In genomic region chr12:3365416-3366385, GRCh38 we compare ENCODE assay signal across 8 cellular contexts.
DNase-seq lines count a peak whose midpoint lies in the region; ATAC-seq, FAIRE-seq and TF ChIP-seq lines count a peak whose summit lies in the region.

No MANE protein-coding gene starts in this region.

- ATAC-seq in GM18867 (IDR thresholded peaks at IDR 0.05; ENCODE audit: unreplicated experiment): no peak

- FAIRE-seq in D721Med (lab: Jason Lieb, UNC): no peak

- H2AFZ ChIP-seq in neuronal stem cell (ENCODE audit: low read length): peak overlapping the region; percentile 94

- no peak overlapping the region for H3K4ac ChIP-seq in neuronal stem cell (ENCODE audit: low read length)

- H3K18ac ChIP-seq in neuronal stem cell (ENCODE audit: low read length): peak overlapping the region; percentile 77

- no CpG with 5 or more reads among the region's 84 CpGs for WGBS in neuronal stem cell (ENCODE audit: extremely low coverage in 2 of 2, insufficient read length in 2 of 2, insufficient replicate concordance in 1 of 2), 2 donors

- peaks cover 0 to 5% of the 10 kb centered on the region in 2 donors for H3K9me3 ChIP-seq in neuronal stem cell (replicated peaks in 1 of 2; ENCODE audit: control insufficient read depth in 2 of 2, insufficient read depth in 1 of 2, low read depth in 1 of 2, low read length in 2 of 2)

- H2BK12ac ChIP-seq in neuronal stem cell (ENCODE audit: low read length): no peak overlapping the region

- H3K27me3 ChIP-seq in neuronal stem cell (ENCODE audit: control insufficient read depth in 3 of 3, insufficient read depth in 3 of 3, low read depth in 1 of 3, low read length in 3 of 3): peaks cover 0 to 78% (median 30%) of the 10 kb centered on the region in 3 experiments

- no peaks in the 10 kb centered on the region for H3K36me3 ChIP-seq in neuronal stem cell (replicated peaks in 1 of 2; ENCODE audit: control insufficient read depth in 2 of 2, insufficient read depth in 2 of 2, low read length in 2 of 2)

- H2BK120ac ChIP-seq in neuronal stem cell (ENCODE audit: low read depth, low read length): no peak overlapping the region

- H2AK5ac ChIP-seq in neuronal stem cell (ENCODE audit: low read depth, low read length): peak overlapping the region; percentile 5

- H2BK15ac ChIP-seq in neuronal stem cell (ENCODE audit: low read length): no peak overlapping the region

- peak overlapping the region; percentile 88 for H3K4me2 ChIP-seq in neuronal stem cell (ENCODE audit: insufficient read depth, low read length, poor library complexity, severe bottlenecking)

- no peaks in the 10 kb centered on the region for H3K79me1 ChIP-seq in neuronal stem cell (ENCODE audit: low read depth, low read length)

- H2BK5ac ChIP-seq in neuronal stem cell (ENCODE audit: low read length): no peak overlapping the region

- DNase-seq in D721Med (ENCODE audit: insufficient read length, low spot score): peak; percentile 52
- peak; percentile 43 for DNase-seq in NCI-H2171 (lab: John Stamatoyannopoulos, UW)
- peak; percentile 3 to 15 for DNase-seq in foreskin fibroblast
- DNase-seq in neuronal stem cell (ENCODE audit: low spot score): peak; percentile 39
- no peak for DNase-seq in activated CD4-positive, alpha-beta T cell treated with anti-CD3 and anti-CD28 coated beads for 48 hours
- DNase-seq in COLO829 (ENCODE audit: low spot score): no peak
- no peak for DNase-seq in Ammon's horn (ENCODE audit: low spot score)

- no peak for TF ChIP-seq CTCF in D721Med (IDR thresholded peaks at IDR 0.05; ENCODE audit: insufficient read depth, missing control alignments)
- no peak for TF ChIP-seq CTCF in foreskin fibroblast (IDR thresholded peaks at IDR 0.05; ENCODE audit: low read depth, low read length)

- peak overlapping the region; percentile 57 for H3K14ac ChIP-seq in neuronal stem cell (ENCODE audit: low read length)

- H3K4me3 ChIP-seq in foreskin fibroblast (ENCODE audit: low read depth in 1 of 2, low read length in 2 of 2): no peak overlapping the region
- H3K4me3 ChIP-seq in neuronal stem cell (ENCODE audit: low read length in 2 of 2): peak overlapping the region; percentile 30 to 82

- no peak overlapping the region for H3K27ac ChIP-seq in neuronal stem cell (replicated peaks; ENCODE audit: low read length)

- no peak overlapping the region for H3K23ac ChIP-seq in neuronal stem cell (ENCODE audit: low read depth, low read length, poor library complexity)

- peak overlapping the region; percentile 26 for H3K9ac ChIP-seq in neuronal stem cell (ENCODE audit: low read depth, low read length, poor library complexity)

- H3K4me1 ChIP-seq in neuronal stem cell (ENCODE audit: control insufficient read depth in 2 of 2, insufficient read depth in 1 of 2, low read depth in 1 of 2, low read length in 2 of 2): peaks cover 5 to 9% of the 10 kb centered on the region in 2 donors

- no peak overlapping the region for H4K91ac ChIP-seq in neuronal stem cell (ENCODE audit: low read depth, low read length, poor library complexity)

- no peak overlapping the region for H4K8ac ChIP-seq in neuronal stem cell (ENCODE audit: low read depth, low read length)

Comparison
In these comparisons a context has a peak if more than half of its experiments do, and no peak if none do; other contexts are left out.
1. DNase-seq: peak in D721Med (single experiment), NCI-H2171 (single experiment), foreskin fibroblast (2 of 2) and neuronal stem cell (single experiment); none in activated CD4-positive, alpha-beta T cell treated with anti-CD3 and anti-CD28 coated beads for 48 hours (single experiment), COLO829 (single experiment) and Ammon's horn (single experiment).
2. H3K4me3 ChIP-seq: peak in neuronal stem cell (2 of 2); none in foreskin fibroblast (0 of 2).